ENCODE assay signal across 16 cellular contexts in genomic region chr14:56487761-56488160, GRCh38.
DNase-seq lines count a peak whose midpoint lies in the region; ATAC-seq and TF ChIP-seq lines count a peak whose summit lies in the region.
"Had no signal": no experiment of that assay in that cellular context is flagged by ENCODE, and none has a peak within 500 bp of the region (broad histone marks: within the 10 kb centered on the region; RNA-seq: fewer than 3 reads in every experiment).

No MANE protein-coding gene starts in this region.

- no peak overlapping the region for H2AFZ ChIP-seq in mesenchymal stem cell (ENCODE audit: low read depth, low read length)

- H3K27me3 ChIP-seq in mesenchymal stem cell (ENCODE audit: control insufficient read depth in 1 of 2, insufficient read depth in 1 of 2, low read length in 2 of 2) = no peaks in the 10 kb centered on the region
- H3K27me3 ChIP-seq: esophagus muscularis mucosa had no signal

- H4K8ac ChIP-seq in mesenchymal stem cell (ENCODE audit: low read length) = no peak overlapping the region

- H3K4ac ChIP-seq in mesenchymal stem cell (ENCODE audit: low read depth in 1 of 2, low read length in 2 of 2) = no peak overlapping the region

- no peaks in the 10 kb centered on the region for H3K79me1 ChIP-seq in mesenchymal stem cell (replicated peaks; ENCODE audit: low read length, poor library complexity, severe bottlenecking)

- no peak overlapping the region for H3K27ac ChIP-seq in mesenchymal stem cell (ENCODE audit: low read length, poor library complexity, severe bottlenecking)
- H3K27ac ChIP-seq: esophagus muscularis mucosa had no signal

- H3K4me3 ChIP-seq in choroid plexus epithelial cell (ENCODE audit: low read depth, low read length) = no peak overlapping the region
- peak overlapping the region in 1 of 2 experiments; percentile 30 for H3K4me3 ChIP-seq in mesenchymal stem cell (ENCODE audit: insufficient read depth in 1 of 2, low read depth in 1 of 2, low read length in 2 of 2)
- H3K4me3 ChIP-seq: esophagus muscularis mucosa had no signal

- H2AK5ac ChIP-seq in mesenchymal stem cell (ENCODE audit: low read length, severe bottlenecking) = no peak overlapping the region

- H2BK120ac ChIP-seq in mesenchymal stem cell (ENCODE audit: low read depth, low read length) = no peak overlapping the region

- TF ChIP-seq POLR2A in GM18505 (IDR thresholded peaks at IDR 0.05; ENCODE audit: borderline replicate concordance, extremely low read depth, insufficient read depth, insufficient read length) = no peak

- H3K18ac ChIP-seq in mesenchymal stem cell (ENCODE audit: low read depth in 1 of 2, low read length in 2 of 2) = no peak overlapping the region

- H3K23ac ChIP-seq in mesenchymal stem cell (ENCODE audit: low read length in 2 of 2) = no peak overlapping the region

- 42% methylated on average over 1 of the region's 1 CpG for WGBS in mesenchymal stem cell

- no peak overlapping the region for H3K4me2 ChIP-seq in mesenchymal stem cell (ENCODE audit: low read length, poor library complexity, severe bottlenecking)

- H2BK12ac ChIP-seq in mesenchymal stem cell (ENCODE audit: low read length in 2 of 2) = no peak overlapping the region

- no peak overlapping the region for H3K14ac ChIP-seq in mesenchymal stem cell (ENCODE audit: low read length in 2 of 2)

- no peaks in the 10 kb centered on the region for H3K9me3 ChIP-seq in mesenchymal stem cell (ENCODE audit: control insufficient read depth, low read length)
- H3K9me3 ChIP-seq: esophagus muscularis mucosa had no signal

- no peak overlapping the region for H2BK15ac ChIP-seq in mesenchymal stem cell (ENCODE audit: low read depth, poor library complexity, severe bottlenecking)

- DNase-seq in AG20443 (ENCODE audit: low spot score) = peak; percentile 29
- peak; percentile 53 for DNase-seq in M059J (ENCODE audit: low read depth)
- peak; percentile 68 for DNase-seq in choroid plexus epithelial cell (ENCODE audit: low read depth)
- peak; percentile 65 for DNase-seq in mesenchymal stem cell
- DNase-seq in activated CD4-positive, CD25-positive, alpha-beta regulatory T cell (lab: John Stamatoyannopoulos, UW) = no peak
- no peak for DNase-seq in activated CD4-positive, alpha-beta T cell treated with anti-CD3 and anti-CD28 coated beads for 48 hours
- DNase-seq: activated CD8-positive, alpha-beta memory T cell treated with anti-CD3 and anti-CD28 coated beads for 24 hours; activated effector memory CD4-positive, alpha-beta T cell treated with Interleukin-2 at 50 U/mL for 16 hours; aorta; cortex of kidney; DMS153; naive thymus-derived CD8-positive, alpha-beta T cell; stimulated activated CD4-positive, alpha-beta T cell treated with anti-CD3 and anti-CD28 coated beads, Interleukin-15, amount 100 ng/mL, for 24 hours had no signal

- peaks cover 2% of the 10 kb centered on the region for H3K4me1 ChIP-seq in mesenchymal stem cell (ENCODE audit: control insufficient read depth, insufficient read depth, low read depth, low read length)

- no peak overlapping the region for H2BK5ac ChIP-seq in mesenchymal stem cell (ENCODE audit: low read depth, low read length, poor library complexity, severe bottlenecking)

- H4K91ac ChIP-seq in mesenchymal stem cell (ENCODE audit: low read length) = no peak overlapping the region

- peak overlapping the region; percentile 74 for H3K9ac ChIP-seq in mesenchymal stem cell (ENCODE audit: low read length)

- no peak for TF ChIP-seq CTCF in choroid plexus epithelial cell (conservative IDR thresholded peaks at IDR 0.05; ENCODE audit: low read depth, low read length)

- no peak for ATAC-seq in HG03354 (IDR thresholded peaks at IDR 0.05; ENCODE audit: poor library complexity, severe bottlenecking, unreplicated experiment)
- no peak for ATAC-seq in GM18505 (IDR thresholded peaks at IDR 0.05; ENCODE audit: unreplicated experiment)
- ATAC-seq: naive thymus-derived CD8-positive, alpha-beta T cell had no signal

- no peaks in the 10 kb centered on the region for H3K36me3 ChIP-seq in mesenchymal stem cell (ENCODE audit: control insufficient read depth in 1 of 2, insufficient read depth in 2 of 2, low read depth in 1 of 2, low read length in 2 of 2)
- H3K36me3 ChIP-seq: esophagus muscularis mucosa had no signal

Comparison
In these comparisons a context has a peak if more than half of its experiments do, and no peak if none do; other contexts are left out.
1. DNase-seq: peak in AG20443 (single experiment), M059J (single experiment), choroid plexus epithelial cell (single experiment) and mesenchymal stem cell (single experiment); none in activated CD4-positive, CD25-positive, alpha-beta regulatory T cell (0 of 4) and activated CD4-positive, alpha-beta T cell treated with anti-CD3 and anti-CD28 coated beads for 48 hours (single experiment).